In genomic region chr20:32585011-32585518, GRCh38 we compare ENCODE assay signal across 8 cellular contexts. TPM values are rescaled to one million over a fixed set of nuclear protein-coding genes. Genes with fewer than 3 reads are reported as not detected.
DNase-seq lines count a peak whose midpoint lies in the region; TF ChIP-seq lines count a peak whose summit lies in the region.

A gene with protein sequence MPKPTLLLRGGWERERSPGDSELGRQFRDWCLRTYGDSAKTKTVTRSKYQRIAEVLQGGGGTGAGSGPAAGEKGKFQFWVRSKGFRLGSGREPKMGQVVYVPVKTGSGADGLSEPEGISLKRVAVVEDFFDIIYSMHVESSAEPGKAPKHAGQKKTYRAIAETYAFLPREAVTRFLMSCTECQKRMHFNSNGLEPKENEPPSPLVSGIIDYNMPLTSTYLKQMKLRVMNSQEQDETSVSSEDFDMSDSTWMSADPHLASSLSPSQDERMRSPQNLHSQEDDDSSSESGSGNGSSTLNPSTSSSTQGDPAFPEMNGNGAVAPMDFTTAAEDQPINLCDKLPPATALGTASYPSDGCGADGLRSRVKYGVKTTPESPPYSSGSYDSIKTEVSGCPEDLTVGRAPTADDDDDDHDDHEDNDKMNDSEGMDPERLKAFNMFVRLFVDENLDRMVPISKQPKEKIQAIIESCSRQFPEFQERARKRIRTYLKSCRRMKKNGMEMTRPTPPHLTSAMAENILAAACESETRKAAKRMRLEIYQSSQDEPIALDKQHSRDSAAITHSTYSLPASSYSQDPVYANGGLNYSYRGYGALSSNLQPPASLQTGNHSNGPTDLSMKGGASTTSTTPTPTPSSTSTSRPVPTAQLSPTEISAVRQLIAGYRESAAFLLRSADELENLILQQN (minus strand): TSS chr20:32585333. CDS start chr20:32584890, 443 bp downstream.

- peaks cover 29% of the 10 kb centered on the region for H3K4me1 ChIP-seq in effector memory CD4-positive, alpha-beta T cell (ENCODE audit: control insufficient read depth, insufficient read depth, low read length, poor library complexity, severe bottlenecking)
- H3K4me1 ChIP-seq in stomach smooth muscle (ENCODE audit: control insufficient read depth, insufficient read depth, low read length), result peaks cover 3% of the 10 kb centered on the region

- H3K9ac ChIP-seq in stomach smooth muscle (ENCODE audit: low read length in 2 of 2), result no peak within 1 kb of the TSS

- peak within 1 kb of the TSS; percentile 53 for H3K4me3 ChIP-seq in NB4 (ENCODE audit: low read depth, low read length)
- peak within 1 kb of the TSS; percentile 88 for H3K4me3 ChIP-seq in effector memory CD4-positive, alpha-beta T cell (ENCODE audit: insufficient read depth, low read depth, low read length, poor library complexity, severe bottlenecking)
- peak within 1 kb of the TSS; percentile 60 to 76 for H3K4me3 ChIP-seq in stomach smooth muscle (ENCODE audit: low read length in 2 of 2)

- no peak for TF ChIP-seq POLR2A in NB4 (IDR thresholded peaks at IDR 0.05; ENCODE audit: extremely low read depth, insufficient read length)

- H3K27ac ChIP-seq in effector memory CD4-positive, alpha-beta T cell (ENCODE audit: insufficient read depth, low read length, poor library complexity, severe bottlenecking), result peak within 1 kb of the TSS; percentile 58
- no peak within 1 kb of the TSS for H3K27ac ChIP-seq in stomach smooth muscle (ENCODE audit: low read length)

- TF ChIP-seq CTCF in NB4 (IDR thresholded peaks at IDR 0.05; ENCODE audit: low read depth, low read length), result no peak

- DNase-seq in GDM1 (lab: John Stamatoyannopoulos, UW) (peak; percentile 34), NB4 (ENCODE audit: low read depth) (peak; percentile 67), lung microvascular endothelial cell (ENCODE audit: low read depth in 2 of 2) (peak; percentile 7 to 25), SHP77 (lab: John Stamatoyannopoulos, UW) (no peak), cortex of kidney (lab: John Stamatoyannopoulos, UW) (no peak)
- DNase-seq in activated CD4-positive, alpha-beta T cell treated with anti-CD3 and anti-CD28 coated beads, Interleukin-2, amount 50 U/mL, for 48 hours, result peak; percentile 39 to 47
- DNase-seq in effector memory CD4-positive, alpha-beta T cell, result peak in 2 of 3 donors; percentile 20 to 38

- H3K36me3 ChIP-seq in effector memory CD4-positive, alpha-beta T cell (ENCODE audit: control insufficient read depth, insufficient read depth, low read length), result no peaks in the 10 kb centered on the region
- no peaks in the 10 kb centered on the region for H3K36me3 ChIP-seq in stomach smooth muscle (ENCODE audit: control insufficient read depth in 2 of 2, insufficient read depth in 2 of 2, low read length in 2 of 2)

- H3K9me3 ChIP-seq in effector memory CD4-positive, alpha-beta T cell (ENCODE audit: control insufficient read depth, low read length), result no peaks in the 10 kb centered on the region
- H3K9me3 ChIP-seq in stomach smooth muscle (ENCODE audit: control insufficient read depth in 2 of 2, low read length in 2 of 2), result no peaks in the 10 kb centered on the region

- no peaks in the 10 kb centered on the region for H3K27me3 ChIP-seq in effector memory CD4-positive, alpha-beta T cell (replicated peaks; ENCODE audit: control insufficient read depth, insufficient read depth, low read length, poor library complexity, severe bottlenecking)
- peaks cover 0 to 2% of the 10 kb centered on the region in 2 donors for H3K27me3 ChIP-seq in stomach smooth muscle (ENCODE audit: control insufficient read depth in 1 of 2, insufficient read depth in 2 of 2, low read length in 2 of 2)

RNA-seq across cellular contexts. Expression of the gene that starts here (rescaled TPM):
- 8.5 and 9.9 TPM in 2 replicates for total RNA-seq in lung microvascular endothelial cell

Comparison
In these comparisons a context has a peak if more than half of its experiments do, and no peak if none do; other contexts are left out.
1. DNase-seq: peak in GDM1 (single experiment), NB4 (single experiment), activated CD4-positive, alpha-beta T cell treated with anti-CD3 and anti-CD28 coated beads, Interleukin-2, amount 50 U/mL, for 48 hours (2 of 2), effector memory CD4-positive, alpha-beta T cell (2 of 3) and lung microvascular endothelial cell (2 of 2); none in SHP77 (0 of 2) and cortex of kidney (single experiment).
2. Peak in every context shown above with its lines, with median percentiles within 50 percentile points of each other: H3K4me3 ChIP-seq.